7 cellular contexts compared by ENCODE assay signal in the genomic region with DNA sequence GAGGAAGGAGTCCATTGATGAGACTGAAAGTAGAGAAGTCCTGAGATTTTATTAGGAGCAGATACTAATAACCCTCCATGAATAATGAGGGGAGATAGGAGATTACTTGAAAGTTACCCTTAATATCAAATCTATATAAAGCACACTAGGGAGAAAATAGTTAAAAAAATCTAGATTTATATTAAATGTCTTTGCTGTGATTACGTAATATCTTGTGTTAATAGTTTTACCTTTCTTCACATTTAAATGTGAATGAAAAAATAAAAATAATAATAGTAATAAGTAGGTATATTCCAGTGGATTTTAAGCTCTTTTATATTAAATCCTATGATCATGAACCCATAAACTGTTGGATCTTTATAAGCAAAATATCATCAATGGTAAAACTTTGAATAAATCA.
"Had no signal": no experiment of that assay in that cellular context is flagged by ENCODE, and none has a peak within 500 bp of the region (broad histone marks: within the 10 kb centered on the region; RNA-seq: fewer than 3 reads in every experiment).

No MANE protein-coding gene starts in this region.

- H3K27ac ChIP-seq: HL-60 had no signal

- H3K9me3 ChIP-seq: HAP-1 had no signal

- H3K4me3 ChIP-seq: GM23338, HAP-1 had no signal

- H3K4me2 ChIP-seq: GM23338 had no signal

- ATAC-seq: GM23338, HCT116 had no signal

- H3K4me1 ChIP-seq: HAP-1 had no signal

- H2AFZ ChIP-seq: GM23338 had no signal

- H3K36me3 ChIP-seq: HAP-1 had no signal

- DNase-seq: H7, HFFc6, KG1 had no signal
